ENCODE assay signal across 8 cellular contexts in genomic region chr3:19947549-19948071, GRCh38. TPM values are rescaled to one million over a fixed set of nuclear protein-coding genes. Genes with fewer than 3 reads are reported as not detected.
DNase-seq lines count a peak whose midpoint lies in the region; ATAC-seq and TF ChIP-seq lines count a peak whose summit lies in the region.

No MANE protein-coding gene starts in this region.

- peak; percentile 25 for ATAC-seq in GM21529 (IDR thresholded peaks at IDR 0.05; ENCODE audit: unreplicated experiment)
- ATAC-seq in T-helper 17 cell, result peak; percentile 32
- ATAC-seq in gastrocnemius medialis, result peak; percentile 60 to 61

- peaks cover 0 to 43% (median 5%) of the 10 kb centered on the region in 3 donors for H3K36me3 Mint-ChIP-seq in CD8-positive, alpha-beta memory T cell
- peaks cover 10% of the 10 kb centered on the region for H3K36me3 Mint-ChIP-seq in T-helper 17 cell (ENCODE audit: low read depth)

- peaks cover 54 to 73% (median 73%) of the 10 kb centered on the region in 3 donors for H3K4me1 Mint-ChIP-seq in CD8-positive, alpha-beta memory T cell
- peaks cover 37% of the 10 kb centered on the region for H3K4me1 Mint-ChIP-seq in T-helper 17 cell

- TF ChIP-seq CTCF in gastrocnemius medialis (IDR thresholded peaks at IDR 0.05 in 4 of 5, conservative IDR thresholded peaks at IDR 0.05 in 1 of 5), result no peak

- DNase-seq in CD8-positive, alpha-beta memory T cell, result peak; percentile 27 to 73 (median 47)
- DNase-seq in KBM-7, result peak; percentile 63
- peak; percentile 15 to 32 (median 18) for DNase-seq in T-helper 17 cell
- peak; percentile 68 for DNase-seq in astrocyte of the hippocampus (ENCODE audit: low read depth, low spot score)
- DNase-seq in iPS DF 6.9 (ENCODE audit: low read depth, low spot score), result peak; percentile 25
- peak; percentile 37 to 53 for DNase-seq in gastrocnemius medialis
- DNase-seq in OCI-M2 (lab: John Stamatoyannopoulos, UW; ENCODE audit: unreplicated experiment), result no peak

- no peaks in the 10 kb centered on the region for H3K9me3 ChIP-seq in CD8-positive, alpha-beta memory T cell (ENCODE audit: low read length)
- H3K9me3 ChIP-seq in T-helper 17 cell (ENCODE audit: control insufficient read depth, low read length, poor library complexity, severe bottlenecking) (no peaks in the 10 kb centered on the region), iPS DF 6.9 (ENCODE audit: control insufficient read depth, insufficient read depth, low read length) (no peaks in the 10 kb centered on the region), gastrocnemius medialis (no peaks in the 10 kb centered on the region)

- CTCF ChIA-PET in CD8-positive, alpha-beta memory T cell (lab: Charles Lee), result interaction anchor here (1.5 kb wide), 1 partner anchor 94 kb away, joined by 5 read pairs; no protein-coding TSS in a partner anchor

- H3K4me3 Mint-ChIP-seq in CD8-positive, alpha-beta memory T cell, result peak overlapping the region; percentile 93 to 100 (median 98)
- peak overlapping the region; percentile 99 for H3K4me3 Mint-ChIP-seq in T-helper 17 cell

- no peaks in the 10 kb centered on the region for H3K27me3 Mint-ChIP-seq in CD8-positive, alpha-beta memory T cell
- H3K27me3 Mint-ChIP-seq in T-helper 17 cell, result no peaks in the 10 kb centered on the region

- no CpG with 5 or more reads among the region's 27 CpGs for WGBS in iPS DF 6.9 (ENCODE audit: insufficient coverage, insufficient read length)

- H3K27ac ChIP-seq in CD8-positive, alpha-beta memory T cell (ENCODE audit: low read depth, low read length), result peak overlapping the region; percentile 98
- H3K27ac ChIP-seq in iPS DF 6.9 (ENCODE audit: low read length), result no peak overlapping the region
- H3K27ac ChIP-seq in gastrocnemius medialis, result peak overlapping the region; percentile 94 to 97 (median 96)

- H3K27me3 ChIP-seq in CD8-positive, alpha-beta memory T cell (ENCODE audit: insufficient read depth, low read length, poor library complexity, severe bottlenecking), result no peaks in the 10 kb centered on the region
- H3K27me3 ChIP-seq in iPS DF 6.9 (ENCODE audit: control insufficient read depth, insufficient read depth, low read length) (no peaks in the 10 kb centered on the region), gastrocnemius medialis (no peaks in the 10 kb centered on the region)

- intact Hi-C loops in gastrocnemius medialis (cut with DNase I; ENCODE audit: low total_unique reads), result loop anchor here (1.0 to 2.0 kb wide), 2 partner anchors 93 to 133 kb away; partner anchors contain the start of gene KAT2B

- H3K4me1 ChIP-seq in CD8-positive, alpha-beta memory T cell (ENCODE audit: insufficient read depth, low read length), result peaks cover 41% of the 10 kb centered on the region
- H3K4me1 ChIP-seq in iPS DF 6.9 (ENCODE audit: control insufficient read depth, insufficient read depth, low read length) (peaks cover 4% of the 10 kb centered on the region; the same call in 1 of the 2 replicates), gastrocnemius medialis (peaks cover 24 to 36% of the 10 kb centered on the region in 2 donors)

- in situ Hi-C loops in KBM-7 (cut with MboI; ENCODE audit: low pct_unique_long_range_greater_than_20kb, low sequenced_read_pairs), result no loop called here
- in situ Hi-C loops in gastrocnemius medialis (cut with MboI; ENCODE audit: low sequenced_read_pairs in 4 of 4), result loop anchor here (5.0 to 25.0 kb wide), 5 partner anchors 87 to 240 kb away; partner anchors contain the start of genes SGO1 (in 3 of the 4) and KAT2B (in 1 of the 4)

- H3K4me3 ChIP-seq in CD8-positive, alpha-beta memory T cell (ENCODE audit: low read length), result peak overlapping the region; percentile 74
- H3K4me3 ChIP-seq in iPS DF 6.9 (ENCODE audit: low read length) (peak overlapping the region; percentile 92), gastrocnemius medialis (peak overlapping the region; percentile 74 to 95 (median 84))

- no peaks in the 10 kb centered on the region for H3K36me3 ChIP-seq in CD8-positive, alpha-beta memory T cell (ENCODE audit: insufficient read depth, low read length)
- H3K36me3 ChIP-seq in iPS DF 6.9 (ENCODE audit: control insufficient read depth, insufficient read depth, low read length), result peaks cover 4% of the 10 kb centered on the region; the same call in 1 of the 2 replicates
- H3K36me3 ChIP-seq in gastrocnemius medialis, result peaks cover 0 to 12% of the 10 kb centered on the region in 2 donors

- POLR2A ChIA-PET in CD8-positive, alpha-beta memory T cell (lab: Charles Lee), result interaction anchor here (0.8 to 1.8 kb wide), 4 partner anchors 91 to 239 kb away, joined by 3 to 15 read pairs (median 5); partner anchors contain the start of genes KAT2B and SGO1

- TF ChIP-seq POLR2A in gastrocnemius medialis (IDR thresholded peaks at IDR 0.05), result no peak

- H3K9me3 Mint-ChIP-seq in CD8-positive, alpha-beta memory T cell, result no peaks in the 10 kb centered on the region

- H3K27ac Mint-ChIP-seq in CD8-positive, alpha-beta memory T cell, result peak overlapping the region; percentile 91 to 100 (median 98)
- peak overlapping the region; percentile 98 for H3K27ac Mint-ChIP-seq in T-helper 17 cell

RNA-seq across cellular contexts. Expression of gene RAB5A, which starts 0.7 kb away (rescaled TPM):
- 10 to 100 TPM; 68.6 to 75.3 TPM for total RNA-seq in CD8-positive, alpha-beta memory T cell
- 46.4 TPM for polyA plus RNA-seq in CD8-positive, alpha-beta memory T cell
- total RNA-seq in T-helper 17 cell (100 to 1,000 TPM; 102 to 112 TPM), gastrocnemius medialis (10 to 100 TPM; 30.9 to 43.7 (median 35.5) TPM)

RNA-seq across cellular contexts. Expression of gene EFHB, which starts 13.6 kb away (rescaled TPM):
- total RNA-seq in CD8-positive, alpha-beta memory T cell, result 1 to 10 TPM in 1 of 2 experiments, under 1 TPM in 1; 0.39 to 1.3 TPM
- not detected for polyA plus RNA-seq in CD8-positive, alpha-beta memory T cell
- total RNA-seq in T-helper 17 cell, result 1 to 10 TPM in 1 of 2 donors, under 1 TPM in 1; 0.68 to 1.0 TPM
- total RNA-seq in gastrocnemius medialis, result not detected
